ENCODE assay signal across 11 cellular contexts in the genomic region with DNA sequence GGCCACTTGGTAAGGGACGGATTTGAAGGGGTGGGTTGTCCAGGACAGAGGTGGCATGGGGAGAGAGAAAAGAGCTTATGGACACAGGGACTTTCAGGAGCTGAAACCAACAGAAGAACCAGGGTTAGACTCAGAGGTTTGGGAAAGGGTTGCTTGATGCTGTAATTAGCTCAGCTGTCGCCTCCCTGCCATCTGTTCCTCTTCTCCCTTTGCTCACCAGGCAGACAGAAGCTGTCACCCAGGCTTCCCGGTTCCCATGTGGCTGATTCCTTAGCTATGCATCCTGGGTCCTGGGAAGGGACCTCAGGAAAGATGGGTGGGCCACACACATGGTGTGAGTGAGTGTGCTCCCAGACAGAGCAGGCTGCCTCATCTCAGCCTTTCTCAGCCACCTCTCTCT. TPM values are rescaled to one million over a fixed set of nuclear protein-coding genes. Genes with fewer than 3 reads are reported as not detected.
DNase-seq lines count a peak whose midpoint lies in the region; ATAC-seq lines count a peak whose summit lies in the region.
"Had no signal": no experiment of that assay in that cellular context is flagged by ENCODE, and none has a peak within 500 bp of the region (broad histone marks: within the 10 kb centered on the region; RNA-seq: fewer than 3 reads in every experiment).

No MANE protein-coding gene starts in this region.

- peaks cover 6% of the 10 kb centered on the region; the same call in 1 of the 2 replicates for H3F3A ChIP-seq in GM23248 (ENCODE audit: insufficient read depth)

- H3K36me3 Mint-ChIP-seq in T-helper 17 cell (ENCODE audit: low read depth), result no peaks in the 10 kb centered on the region

- H3K4me3 ChIP-seq in GM23248, result no peak overlapping the region
- H3K4me3 ChIP-seq: tibial nerve had no signal

- no peaks in the 10 kb centered on the region for H3K27me3 ChIP-seq in GM23248 (replicated peaks; ENCODE audit: insufficient read depth)
- H3K27me3 ChIP-seq: tibial nerve had no signal

- in situ Hi-C loops in GM23248 (cut with MboI), result no loop called here

- no peaks in the 10 kb centered on the region for H3K9me2 ChIP-seq in GM23248 (ENCODE audit: insufficient read depth)

- no peak overlapping the region for H3K9ac ChIP-seq in GM23248

- H3K79me2 ChIP-seq in GM23248 (ENCODE audit: insufficient read depth), result peaks cover 96% of the 10 kb centered on the region

- no peak overlapping the region for H3K27ac ChIP-seq in GM23248

- H3K27me3 Mint-ChIP-seq in T-helper 17 cell, result no peaks in the 10 kb centered on the region

- peaks cover 14% of the 10 kb centered on the region for H3K4me1 Mint-ChIP-seq in T-helper 17 cell

- no peaks in the 10 kb centered on the region for H3K36me3 ChIP-seq in GM23248 (ENCODE audit: low read depth)

- H3K4me1 ChIP-seq in GM23248 (ENCODE audit: insufficient read depth), result peaks cover 15% of the 10 kb centered on the region

- 87 to 88% methylated on average over 3 of the region's 3 CpGs for WGBS in GM23248 (ENCODE audit: low coverage in 1 of 2, low lambda C conversion rate in 2 of 2, missing lambda C conversion rate in 2 of 2), 2 experiments

- no peak overlapping the region for H2AFZ ChIP-seq in GM23248

- no peak overlapping the region for H3K4me2 ChIP-seq in GM23248 (ENCODE audit: unreplicated experiment)

- H3K9me3 ChIP-seq in T-helper 17 cell (ENCODE audit: control insufficient read depth, low read length, poor library complexity, severe bottlenecking) (no peaks in the 10 kb centered on the region), GM23248 (ENCODE audit: low read depth) (no peaks in the 10 kb centered on the region)
- H3K9me3 ChIP-seq: tibial nerve had no signal

- peaks cover 7% of the 10 kb centered on the region for H4K20me1 ChIP-seq in GM23248 (ENCODE audit: insufficient read depth)

- no peak overlapping the region for H3K4me3 Mint-ChIP-seq in T-helper 17 cell

- ATAC-seq in T-helper 17 cell (no peak), left cardiac atrium (peak; percentile 12 to 55), sciatic nerve (peak; percentile 9), GM21717 (IDR thresholded peaks at IDR 0.05; ENCODE audit: unreplicated experiment) (no peak)

- intact Hi-C loops in left cardiac atrium (cut with DNase I), result no loop called here
- intact Hi-C loops in sciatic nerve (cut with DNase I), result no loop called here

- DNase-seq in GM03348 (ENCODE audit: low spot score) (peak; percentile 10), T-helper 17 cell (no peak), left cardiac atrium (no peak), sciatic nerve (ENCODE audit: low spot score) (no peak), UCSD-AML1 (lab: John Stamatoyannopoulos, UW; ENCODE audit: unreplicated experiment) (no peak), kidney glomerular epithelial cell (lab: John Stamatoyannopoulos, UW) (no peak), GM23248 (no peak)
- DNase-seq: Karpas-422, NCI-H526 had no signal

- H3K27ac Mint-ChIP-seq in T-helper 17 cell, result peak overlapping the region; percentile 66

RNA-seq across cellular contexts. Expression of a gene that starts 14.0 kb away (rescaled TPM):
- 10 to 100 TPM; 36.8 to 38.6 TPM for total RNA-seq in T-helper 17 cell
- 10 to 100 TPM; 24.1 to 24.8 TPM for total RNA-seq in left cardiac atrium
- 53.7 TPM for total RNA-seq in sciatic nerve
- 9.0 and 10.9 TPM in 2 replicates for total RNA-seq in GM23248 (2014; rRNA removed; shearing (Covaris generic))
- polyA plus RNA-seq in GM23248 (2016; fragmentation: Nextera tagmentation; extraction: Ambion mirVana), result 12.0 and 14.3 TPM in 2 replicates

Comparison
In these comparisons a context has a peak if more than half of its experiments do, and no peak if none do; other contexts are left out.
1. ATAC-seq: peak in left cardiac atrium (2 of 2) and sciatic nerve (single experiment); none in T-helper 17 cell (single experiment) and GM21717 (single experiment).